Comparison of ENCODE assay signal across 9 cellular contexts in genomic region chr10:70671619-70672164, GRCh38. TPM values are rescaled to one million over a fixed set of nuclear protein-coding genes. Genes with fewer than 3 reads are reported as not detected.
DNase-seq lines count a peak whose midpoint lies in the region; ATAC-seq and TF ChIP-seq lines count a peak whose summit lies in the region.
"Had no signal": no experiment of that assay in that cellular context is flagged by ENCODE, and none has a peak within 500 bp of the region (broad histone marks: within the 10 kb centered on the region; RNA-seq: fewer than 3 reads in every experiment).

No MANE protein-coding gene starts in this region.

- H3K27ac ChIP-seq in mucosa of rectum (ENCODE audit: low read depth in 2 of 2, low read length in 2 of 2) (peak overlapping the region in 1 of 2 donors; percentile 28), vagina (no peak overlapping the region)

- peak overlapping the region; percentile 24 to 32 for H3K4me3 ChIP-seq in mucosa of rectum (ENCODE audit: low read length in 2 of 2)
- peak overlapping the region; percentile 33 to 47 for H3K4me3 ChIP-seq in vagina

- H3K4me1 ChIP-seq in mucosa of rectum (ENCODE audit: control insufficient read depth in 2 of 2, insufficient read depth in 2 of 2, low read length in 2 of 2), result no peaks in the 10 kb centered on the region
- H3K4me1 ChIP-seq in vagina, result peaks cover 17% of the 10 kb centered on the region

- ATAC-seq in stimulated activated naive CD8-positive, alpha-beta T cell treated with anti-CD3 and anti-CD28 coated beads, Interleukin-15, Interleukin-2, amounts not matched to agents 100 U/mL and 50 U/mL, for 24 hours, result no peak

- H3K9ac ChIP-seq in mucosa of rectum (ENCODE audit: low read depth in 1 of 2, low read length in 2 of 2), result no peak overlapping the region

- TF ChIP-seq CTCF in chondrocyte (IDR thresholded peaks at IDR 0.05), result peak; percentile 46
- TF ChIP-seq CTCF in vagina (IDR thresholded peaks at IDR 0.05), result no peak

- H3K27me3 Mint-ChIP-seq in stimulated activated naive CD8-positive, alpha-beta T cell treated with anti-CD3 and anti-CD28 coated beads, Interleukin-15, Interleukin-2, amounts not matched to agents 100 ng/mL and 50 ng/mL, for 24 hours, result peaks cover 46% of the 10 kb centered on the region
- H3K27me3 Mint-ChIP-seq in chondrocyte (ENCODE audit: low read depth), result peaks cover 3% of the 10 kb centered on the region

- intact Hi-C loops in vagina (cut with DNase I), result no loop called here

- H3K27me3 ChIP-seq in mucosa of rectum (ENCODE audit: control insufficient read depth in 2 of 2, insufficient read depth in 2 of 2, low read length in 2 of 2) (peaks cover 7 to 27% of the 10 kb centered on the region in 2 donors), vagina (no peaks in the 10 kb centered on the region)

- no peak for TF ChIP-seq POLR2A in vagina (IDR thresholded peaks at IDR 0.05)

- no peak for DNase-seq in stimulated activated naive CD8-positive, alpha-beta T cell treated with anti-CD3 and anti-CD28 coated beads, Interleukin-15, Interleukin-2, amounts not matched to agents 100 U/mL and 50 U/mL, for 24 hours
- DNase-seq in chondrocyte (ENCODE audit: low spot score) (no peak), vagina (ENCODE audit: extremely low spot score in 2 of 2) (no peak), GDM1 (lab: John Stamatoyannopoulos, UW) (no peak), SW480 (ENCODE audit: low spot score) (no peak), H4 (ENCODE audit: low spot score) (no peak)

- no peaks in the 10 kb centered on the region for H3K36me3 Mint-ChIP-seq in stimulated activated naive CD8-positive, alpha-beta T cell treated with anti-CD3 and anti-CD28 coated beads, Interleukin-15, Interleukin-2, amounts not matched to agents 100 ng/mL and 50 ng/mL, for 24 hours (ENCODE audit: low read depth)
- peaks cover 1% of the 10 kb centered on the region for H3K36me3 Mint-ChIP-seq in chondrocyte (ENCODE audit: low read depth)

- no peak overlapping the region for H3K27ac Mint-ChIP-seq in stimulated activated naive CD8-positive, alpha-beta T cell treated with anti-CD3 and anti-CD28 coated beads, Interleukin-15, Interleukin-2, amounts not matched to agents 100 ng/mL and 50 ng/mL, for 24 hours
- H3K27ac Mint-ChIP-seq in chondrocyte (ENCODE audit: unreplicated experiment), result peak overlapping the region; percentile 22

- peaks cover 22% of the 10 kb centered on the region for H3K4me1 Mint-ChIP-seq in stimulated activated naive CD8-positive, alpha-beta T cell treated with anti-CD3 and anti-CD28 coated beads, Interleukin-15, Interleukin-2, amounts not matched to agents 100 ng/mL and 50 ng/mL, for 24 hours (ENCODE audit: low read depth)
- H3K4me1 Mint-ChIP-seq in chondrocyte (ENCODE audit: low read depth), result peaks cover 42% of the 10 kb centered on the region

- H3K9me3 ChIP-seq in mucosa of rectum (ENCODE audit: control insufficient read depth in 2 of 2, low read length in 2 of 2), result no peaks in the 10 kb centered on the region
- no peaks in the 10 kb centered on the region for H3K9me3 ChIP-seq in vagina

- H3K9me3 Mint-ChIP-seq in stimulated activated naive CD8-positive, alpha-beta T cell treated with anti-CD3 and anti-CD28 coated beads, Interleukin-15, Interleukin-2, amounts not matched to agents 100 ng/mL and 50 ng/mL, for 24 hours, result peaks cover 5% of the 10 kb centered on the region
- H3K9me3 Mint-ChIP-seq in chondrocyte (ENCODE audit: low read depth), result no peaks in the 10 kb centered on the region

- no peaks in the 10 kb centered on the region for H3K36me3 ChIP-seq in mucosa of rectum (ENCODE audit: control insufficient read depth in 2 of 2, insufficient read depth in 2 of 2, low read length in 2 of 2)
- no peaks in the 10 kb centered on the region for H3K36me3 ChIP-seq in vagina

- H3K4me3 Mint-ChIP-seq in stimulated activated naive CD8-positive, alpha-beta T cell treated with anti-CD3 and anti-CD28 coated beads, Interleukin-15, Interleukin-2, amounts not matched to agents 100 ng/mL and 50 ng/mL, for 24 hours, result peak overlapping the region; percentile 62
- peak overlapping the region; percentile 63 for H3K4me3 Mint-ChIP-seq in chondrocyte (ENCODE audit: unreplicated experiment)

RNA-seq across cellular contexts. Expression of gene ADAMTS14, which starts 0.6 kb away (rescaled TPM):
- total RNA-seq in chondrocyte, result 7.7 to 9.2 TPM (median 8.7 TPM) in 3 replicates
- total RNA-seq in vagina, result not detected
- total RNA-seq in H4 (2014; rRNA removed; shearing (Covaris generic)), result 0.45 and 0.74 TPM in 2 replicates
- total RNA-seq: HT1080 had no signal
